11 cellular contexts compared by ENCODE assay signal in the genomic region with DNA sequence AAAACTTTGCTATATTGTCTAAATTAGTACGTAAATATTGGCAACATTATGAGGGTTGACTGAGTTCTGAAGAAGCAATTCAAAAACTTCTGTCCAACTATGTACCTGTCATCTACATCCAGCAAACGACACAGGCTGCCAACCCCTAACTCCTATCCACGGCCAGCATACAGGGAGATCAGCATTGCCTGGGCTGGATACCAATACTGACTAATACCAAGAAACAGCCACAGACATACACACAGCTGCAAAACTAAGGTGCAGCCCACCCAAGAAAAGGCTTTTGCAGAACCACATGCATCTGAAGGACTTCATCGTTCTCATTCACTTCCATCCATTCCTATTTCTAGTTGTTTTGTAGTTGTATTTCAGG. TPM values are rescaled to one million over a fixed set of nuclear protein-coding genes. Genes with fewer than 3 reads are reported as not detected.
DNase-seq lines count a peak whose midpoint lies in the region; ATAC-seq and TF ChIP-seq lines count a peak whose summit lies in the region.
"Had no signal": no experiment of that assay in that cellular context is flagged by ENCODE, and none has a peak within 500 bp of the region (broad histone marks: within the 10 kb centered on the region; RNA-seq: fewer than 3 reads in every experiment).

No MANE protein-coding gene starts in this region.

- H3K4me3 ChIP-seq in WI38 (ENCODE audit: low read depth, low read length) (peak overlapping the region; percentile 93; the same call in 1 of the 2 replicates), iPS-11a (ENCODE audit: low read depth, low read length) (peak overlapping the region; percentile 18), skeletal muscle tissue (ENCODE audit: low read length in 3 of 3) (peak overlapping the region in 2 of 3 donors; percentile 7 to 21), foreskin fibroblast (ENCODE audit: low read depth in 1 of 2, low read length in 2 of 2) (peak overlapping the region in 1 of 2 donors; percentile 7)
- H3K4me3 ChIP-seq: lung, tibial artery had no signal

- peak overlapping the region; percentile 9 for H3K27ac ChIP-seq in skeletal muscle tissue (ENCODE audit: low read depth, low read length)
- H3K27ac ChIP-seq: tibial artery had no signal

- no peak overlapping the region for H3K27ac Mint-ChIP-seq in activated CD4-positive, alpha-beta T cell treated with anti-CD3 and anti-CD28 coated beads, Interleukin-2, amount 10 ng/mL, durations not matched to agents 7 days and 5 days
- no peak overlapping the region for H3K27ac Mint-ChIP-seq in CD14-positive monocyte

- H3K9me3 Mint-ChIP-seq in activated CD4-positive, alpha-beta T cell treated with anti-CD3 and anti-CD28 coated beads, Interleukin-2, amount 10 ng/mL, durations not matched to agents 7 days and 5 days: no peaks in the 10 kb centered on the region
- H3K9me3 Mint-ChIP-seq in CD14-positive monocyte: no peaks in the 10 kb centered on the region

- H3K4me1 ChIP-seq in skeletal muscle tissue (ENCODE audit: control insufficient read depth in 3 of 3, insufficient read depth in 3 of 3, low read length in 3 of 3): peaks cover 33 to 51% (median 41%) of the 10 kb centered on the region in 3 donors

- H3K4me3 Mint-ChIP-seq in activated CD4-positive, alpha-beta T cell treated with anti-CD3 and anti-CD28 coated beads, Interleukin-2, amount 10 ng/mL, durations not matched to agents 7 days and 5 days: peak overlapping the region; percentile 2
- H3K4me3 Mint-ChIP-seq in CD14-positive monocyte: no peak overlapping the region

- H3K4me1 Mint-ChIP-seq in activated CD4-positive, alpha-beta T cell treated with anti-CD3 and anti-CD28 coated beads, Interleukin-2, amount 10 ng/mL, durations not matched to agents 7 days and 5 days: peaks cover 42% of the 10 kb centered on the region
- peaks cover 51% of the 10 kb centered on the region for H3K4me1 Mint-ChIP-seq in CD14-positive monocyte

- ATAC-seq in HG03045 (IDR thresholded peaks at IDR 0.05; ENCODE audit: unreplicated experiment): no peak

- no peak for TF ChIP-seq CTCF in WI38 (IDR thresholded peaks at IDR 0.05; ENCODE audit: low read depth, low read length)
- TF ChIP-seq CTCF in foreskin fibroblast (IDR thresholded peaks at IDR 0.05; ENCODE audit: low read depth, low read length): no peak
- no peak for TF ChIP-seq CTCF in CD14-positive monocyte (IDR thresholded peaks at IDR 0.05)

- DNase-seq in activated CD4-positive, alpha-beta T cell treated with anti-CD3 and anti-CD28 coated beads, Interleukin-2, amount 10 ng/mL, durations not matched to agents 7 days and 5 days: no peak
- DNase-seq in activated CD4-positive, alpha-beta T cell treated with anti-CD3 and anti-CD28 coated beads, Interleukin-2, amount 50 U/mL, for 4 hours: no peak
- DNase-seq in foreskin fibroblast (no peak), CD14-positive monocyte (ENCODE audit: low spot score) (no peak)
- DNase-seq: NCI-H2029, tibial artery had no signal

- peaks cover 8 to 22% (median 15%) of the 10 kb centered on the region in 3 donors for H3K36me3 ChIP-seq in skeletal muscle tissue (ENCODE audit: control insufficient read depth in 3 of 3, insufficient read depth in 3 of 3, low read length in 3 of 3)

- peak overlapping the region in 2 of 3 donors; percentile 0 to 61 for H3K9ac ChIP-seq in skeletal muscle tissue (ENCODE audit: low read depth in 1 of 3, low read length in 3 of 3)

- H3K27me3 ChIP-seq in skeletal muscle tissue (ENCODE audit: control insufficient read depth in 3 of 3, insufficient read depth in 3 of 3, low read length in 3 of 3): no peaks in the 10 kb centered on the region
- H3K27me3 ChIP-seq: tibial artery had no signal

- H3K27me3 Mint-ChIP-seq in activated CD4-positive, alpha-beta T cell treated with anti-CD3 and anti-CD28 coated beads, Interleukin-2, amount 10 ng/mL, durations not matched to agents 7 days and 5 days: no peaks in the 10 kb centered on the region
- peaks cover 0 to 1% (median 0%) of the 10 kb centered on the region in 3 donors for H3K27me3 Mint-ChIP-seq in CD14-positive monocyte (ENCODE audit: low read depth in 3 of 3)

- H3K9me3 ChIP-seq in skeletal muscle tissue (ENCODE audit: control insufficient read depth in 3 of 3, low read length in 3 of 3): no peaks in the 10 kb centered on the region
- H3K9me3 ChIP-seq: tibial artery had no signal

- intact Hi-C loops in CD14-positive monocyte (cut with micrococcal nuclease): loop anchor here (5.0 to 10.0 kb wide), 5 partner anchors 103 to 363 kb away; a partner anchor contains a TSS

- POLR2A ChIA-PET in activated CD4-positive, alpha-beta T cell treated with anti-CD3 and anti-CD28 coated beads, Interleukin-2, amount 10 ng/mL, durations not matched to agents 7 days and 5 days (lab: Charles Lee): no interaction called here

- peaks cover 22% of the 10 kb centered on the region for H3K36me3 Mint-ChIP-seq in activated CD4-positive, alpha-beta T cell treated with anti-CD3 and anti-CD28 coated beads, Interleukin-2, amount 10 ng/mL, durations not matched to agents 7 days and 5 days (ENCODE audit: low read depth)
- H3K36me3 Mint-ChIP-seq in CD14-positive monocyte: peaks cover 30 to 42% of the 10 kb centered on the region in 2 donors

- CTCF ChIA-PET in activated CD4-positive, alpha-beta T cell treated with anti-CD3 and anti-CD28 coated beads, Interleukin-2, amount 10 ng/mL, durations not matched to agents 7 days and 5 days (lab: Charles Lee): interaction anchor here (1.2 kb wide), 1 partner anchor 9 kb away, joined by 4 read pairs; no protein-coding TSS in a partner anchor

RNA-seq across cellular contexts. Expression of a gene that starts 2.0 kb away (rescaled TPM):
- 10 to 100 TPM; 37.6 to 46.3 TPM for total RNA-seq in activated CD4-positive, alpha-beta T cell treated with anti-CD3 and anti-CD28 coated beads, Interleukin-2, amount 10 ng/mL, durations not matched to agents 7 days and 5 days
- total RNA-seq in skeletal muscle tissue: 18.3 TPM
- polyA plus RNA-seq in CD14-positive monocyte: 10 to 100 TPM; 20.6 to 28.6 TPM

RNA-seq across cellular contexts. Expression of a gene that starts 2.4 kb away (rescaled TPM):
- total RNA-seq in activated CD4-positive, alpha-beta T cell treated with anti-CD3 and anti-CD28 coated beads, Interleukin-2, amount 10 ng/mL, durations not matched to agents 7 days and 5 days: 10 to 100 TPM; 19.4 to 21.4 TPM
- 5.7 TPM for total RNA-seq in skeletal muscle tissue
- polyA plus RNA-seq in CD14-positive monocyte: 1 to 10 TPM; 5.0 to 7.0 TPM

RNA-seq across cellular contexts. Expression of a gene that starts 17.9 kb away (rescaled TPM):
- total RNA-seq in activated CD4-positive, alpha-beta T cell treated with anti-CD3 and anti-CD28 coated beads, Interleukin-2, amount 10 ng/mL, durations not matched to agents 7 days and 5 days: under 1 TPM; 0.42 to 0.65 TPM
- total RNA-seq in skeletal muscle tissue: 0.52 TPM
- polyA plus RNA-seq in CD14-positive monocyte: 1 to 10 TPM in 1 of 2 donors, under 1 TPM in 1; 0.77 to 1.5 TPM
